Comparison of ENCODE assay signal across 8 cellular contexts in the genomic region with DNA sequence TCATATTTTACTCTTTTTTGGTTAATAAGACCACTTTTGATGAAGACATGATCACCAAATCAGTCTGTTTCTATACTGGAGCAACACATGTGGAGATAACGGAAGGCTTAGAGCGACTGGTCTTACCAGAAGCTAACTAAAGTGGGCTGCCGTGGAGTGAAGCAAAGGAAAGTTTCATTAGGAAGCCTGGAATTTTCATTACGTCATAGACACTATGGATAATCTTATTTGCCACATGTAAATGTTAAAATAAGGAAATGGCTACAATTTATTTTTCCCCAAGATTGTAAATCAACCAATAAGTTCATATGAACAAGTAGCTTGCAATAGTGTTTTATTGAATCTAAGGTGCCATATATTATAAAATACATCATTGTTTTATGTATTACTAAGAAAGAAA.
"Had no signal": no experiment of that assay in that cellular context is flagged by ENCODE, and none has a peak within 500 bp of the region (broad histone marks: within the 10 kb centered on the region; RNA-seq: fewer than 3 reads in every experiment).

No MANE protein-coding gene starts in this region.

- FAIRE-seq: HTR-8/SVneo, K562 had no signal

- H3K9ac ChIP-seq: KMS-11 had no signal

- H3K27ac Mint-ChIP-seq: IgD-negative memory B cell had no signal

- H3K9me3 Mint-ChIP-seq: IgD-negative memory B cell had no signal

- ATAC-seq: K562 had no signal

- DNase-seq: IMR-90, KBM-7, KG1 had no signal

- H3K4me2 ChIP-seq: KMS-11 had no signal

- H3K4me3 ChIP-seq: K562 had no signal

- H3K4me3 Mint-ChIP-seq: IgD-negative memory B cell had no signal

- H3K27ac ChIP-seq: HL-60, KMS-11 had no signal
